Comparison of ENCODE assay signal across 29 cellular contexts in genomic region chrX:9807355-9808182, GRCh38. TPM values are rescaled to one million over a fixed set of nuclear protein-coding genes. Genes with fewer than 3 reads are reported as not detected.
DNase-seq lines count a peak whose midpoint lies in the region; ATAC-seq, FAIRE-seq and TF ChIP-seq lines count a peak whose summit lies in the region.
"Had no signal": no experiment of that assay in that cellular context is flagged by ENCODE, and none has a peak within 500 bp of the region (broad histone marks: within the 10 kb centered on the region; RNA-seq: fewer than 3 reads in every experiment).

No MANE protein-coding gene starts in this region.

- WGBS in stomach, 5 donors: 45 to 68% (median 60%) methylated on average over 13 to 14 of the region's 14 CpGs
- 52 to 80% methylated on average over 1 to 5 of the region's 14 CpGs for WGBS in gastroesophageal sphincter (ENCODE audit: low coverage in 1 of 2), 2 donors

- TF ChIP-seq POLR2A in stomach (IDR thresholded peaks at IDR 0.05) (no peak), gastroesophageal sphincter (IDR thresholded peaks at IDR 0.05) (no peak)

- H3K27ac ChIP-seq in stomach (peak overlapping the region in 1 of 5 donors; percentile 18), gastroesophageal sphincter (no peak overlapping the region)
- H3K27ac ChIP-seq: 22Rv1, coronary artery, heart right ventricle, lower lobe of right lung, neutrophil, tibial nerve, VCaP had no signal

- peak; percentile 15 for DNase-seq in DMS 273 (lab: John Stamatoyannopoulos, UW; ENCODE audit: unreplicated experiment)
- DNase-seq in DMS 273 treated with DMSO at 0.1 percent for 48 hours (lab: John Stamatoyannopoulos, UW): no peak
- DNase-seq in bronchial epithelial cell (ENCODE audit: low read depth): peak; percentile 61
- peak; percentile 22 for DNase-seq in left kidney (ENCODE audit: low read depth, low spot score)
- peak; percentile 70 for DNase-seq in stomach
- no peak for DNase-seq in NCI-H524 (lab: John Stamatoyannopoulos, UW)
- DNase-seq in DMS79 treated with DMSO at 0.1 percent for 48 hours (lab: John Stamatoyannopoulos, UW): no peak
- DNase-seq: activated CD4-positive, alpha-beta T cell treated with anti-CD3 and anti-CD28 coated beads, Interleukin-2, amount 50 U/mL, for 48 hours; activated naive CD8-positive, alpha-beta T cell treated with anti-CD3 and anti-CD28 coated beads, Interleukin-2, amount 10 ng/mL, durations not matched to agents 7 days and 5 days; CD8-positive, alpha-beta memory T cell; DMS53; heart right ventricle; lower lobe of right lung; MM.1S; NCI-H1436 treated with DMSO at 0.1 percent for 48 hours; NCI-H524 treated with DMSO at 0.1 percent for 48 hours; stimulated activated CD4-positive, alpha-beta T cell treated with anti-CD3 and anti-CD28 coated beads, Interleukin-2, amount 100 ng/mL, for 48 hours; stimulated activated naive CD8-positive, alpha-beta T cell treated with anti-CD3 and anti-CD28 coated beads, Interleukin-15, Interleukin-2, amounts not matched to agents 100 U/mL and 50 U/mL, for 24 hours had no signal

- H3K27me3 ChIP-seq in bronchial epithelial cell (ENCODE audit: control insufficient read depth, insufficient read depth, low read length): no peaks in the 10 kb centered on the region
- H3K27me3 ChIP-seq in stomach: no peaks in the 10 kb centered on the region
- H3K27me3 ChIP-seq in gastroesophageal sphincter: no peaks in the 10 kb centered on the region
- H3K27me3 ChIP-seq: heart right ventricle, neutrophil, tibial nerve had no signal

- H3K4me3 ChIP-seq in bronchial epithelial cell (ENCODE audit: low read depth, low read length) (no peak overlapping the region), stomach (no peak overlapping the region), gastroesophageal sphincter (no peak overlapping the region)
- H3K4me3 ChIP-seq: coronary artery, heart right ventricle, lower lobe of right lung, skin epidermis, tibial nerve had no signal

- TF ChIP-seq EP300 in stomach (IDR thresholded peaks at IDR 0.05) (no peak), gastroesophageal sphincter (IDR thresholded peaks at IDR 0.05) (no peak)

- FAIRE-seq in bronchial epithelial cell (lab: Jason Lieb, UNC): no peak
- FAIRE-seq: endometrium had no signal

- TF ChIP-seq CTCF in bronchial epithelial cell (IDR thresholded peaks at IDR 0.05; ENCODE audit: insufficient read depth, low read length, severe bottlenecking) (no peak), stomach (IDR thresholded peaks at IDR 0.05) (no peak), gastroesophageal sphincter (IDR thresholded peaks at IDR 0.05) (no peak)

- intact Hi-C loops in stomach (cut with DNase I; ENCODE audit: low total_unique reads): no loop called here

- H3K9me3 ChIP-seq in stomach (no peaks in the 10 kb centered on the region), gastroesophageal sphincter (no peaks in the 10 kb centered on the region)
- H3K9me3 ChIP-seq: heart right ventricle, lower lobe of right lung, neutrophil, tibial nerve had no signal

- H3K4me1 ChIP-seq in stomach (no peaks in the 10 kb centered on the region), gastroesophageal sphincter (no peaks in the 10 kb centered on the region)
- H3K4me1 ChIP-seq: heart right ventricle, lower lobe of right lung, tibial nerve had no signal

- H3K36me3 ChIP-seq in bronchial epithelial cell (ENCODE audit: control insufficient read depth, insufficient read depth, low read length) (no peaks in the 10 kb centered on the region), stomach (no peaks in the 10 kb centered on the region), gastroesophageal sphincter (no peaks in the 10 kb centered on the region)
- H3K36me3 ChIP-seq: heart right ventricle, lower lobe of right lung, neutrophil, tibial nerve had no signal

- no peak for ATAC-seq in gastroesophageal sphincter
- ATAC-seq: heart right ventricle; SK-N-SH treated with all-trans-retinoic acid at 6 μM for 48 hours; stimulated activated naive CD8-positive, alpha-beta T cell treated with anti-CD3 and anti-CD28 coated beads, Interleukin-15, Interleukin-2, amounts not matched to agents 100 U/mL and 50 U/mL, for 24 hours had no signal

RNA-seq across cellular contexts. Expression of gene SHROOM2, which starts 21.3 kb away (rescaled TPM):
- 1.8 and 2.4 TPM in 2 replicates for total RNA-seq in bronchial epithelial cell
- 10 to 100 TPM in 1 of 5 donors, 1 to 10 TPM in 4; 3.7 to 11.3 (median 4.7) TPM for total RNA-seq in stomach
- 1 to 10 TPM; 1.3 to 1.8 (median 1.7) TPM for polyA plus RNA-seq in stomach
- total RNA-seq in gastroesophageal sphincter: 1 to 10 TPM in 3 of 4 donors, under 1 TPM in 1; 0.67 to 2.3 (median 1.6) TPM
- total RNA-seq: activated naive CD8-positive, alpha-beta T cell treated with anti-CD3 and anti-CD28 coated beads, Interleukin-2, amount 10 ng/mL, durations not matched to agents 7 days and 5 days; CD8-positive, alpha-beta memory T cell; T-helper 2 cell treated with Interferon-gamma antibody and Interleukin-4, amounts not matched to agents 100 ng/mL and 5 ng/mL, for 36 hours had no signal
- polyA plus RNA-seq: CD8-positive, alpha-beta memory T cell; IgD-negative memory B cell had no signal

RNA-seq across cellular contexts. Expression of gene GPR143, which starts 41.9 kb away (rescaled TPM):
- 0.51 and 0.79 TPM in 2 replicates for total RNA-seq in bronchial epithelial cell
- total RNA-seq in stomach: 1 to 10 TPM in 1 of 5 donors, not detected in 4; 1.5 TPM
- 1 to 10 TPM in 1 of 3 donors, under 1 TPM in 2; 0.46 to 2.3 (median 0.93) TPM for polyA plus RNA-seq in stomach
- total RNA-seq in gastroesophageal sphincter: not detected
- total RNA-seq: activated naive CD8-positive, alpha-beta T cell treated with anti-CD3 and anti-CD28 coated beads, Interleukin-2, amount 10 ng/mL, durations not matched to agents 7 days and 5 days; CD8-positive, alpha-beta memory T cell; T-helper 2 cell treated with Interferon-gamma antibody and Interleukin-4, amounts not matched to agents 100 ng/mL and 5 ng/mL, for 36 hours had no signal

Comparison
In these comparisons a context has a peak if more than half of its experiments do, and no peak if none do; other contexts are left out.
1. DNase-seq: peak in DMS 273 (single experiment), bronchial epithelial cell (single experiment), left kidney (single experiment) and stomach (single experiment); none in DMS 273 treated with DMSO at 0.1 percent for 48 hours (single experiment), NCI-H524 (0 of 2) and DMS79 treated with DMSO at 0.1 percent for 48 hours (single experiment).